In the genomic region with DNA sequence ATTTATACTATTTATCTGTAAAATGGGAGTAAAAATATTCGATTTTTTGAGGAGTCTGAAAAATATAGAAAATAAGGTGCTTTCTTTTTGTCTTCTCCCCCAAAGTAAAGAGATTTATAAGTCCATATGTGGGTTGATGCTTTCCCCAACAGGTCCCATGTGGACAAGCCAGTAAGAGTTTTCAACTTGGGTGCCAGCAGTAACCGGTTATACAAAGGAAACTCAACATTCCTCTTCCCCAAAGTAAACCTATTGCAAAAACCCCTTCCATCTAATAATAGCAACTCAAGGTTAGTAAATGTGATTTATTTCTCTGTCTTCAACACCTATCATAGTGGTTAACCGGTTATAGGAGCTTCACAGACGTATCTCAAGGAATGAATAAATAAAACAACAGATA, we compare ENCODE assay signal across 8 cellular contexts.
"Had no signal": no experiment of that assay in that cellular context is flagged by ENCODE, and none has a peak within 500 bp of the region (broad histone marks: within the 10 kb centered on the region; RNA-seq: fewer than 3 reads in every experiment).

No MANE protein-coding gene starts in this region.

- H3K27ac Mint-ChIP-seq: IgD-negative memory B cell had no signal

- H3K4me3 ChIP-seq: K562 had no signal

- ATAC-seq: HepG2, K562 had no signal

- H3K4me1 Mint-ChIP-seq: IgD-negative memory B cell had no signal

- H3K36me3 Mint-ChIP-seq: IgD-negative memory B cell had no signal

- H3K27me3 Mint-ChIP-seq: IgD-negative memory B cell had no signal

- DNase-seq: IMR-90, KBM-7, KG1 had no signal

- H3K4me3 Mint-ChIP-seq: IgD-negative memory B cell had no signal

- H3K27ac ChIP-seq: HL-60, KMS-11 had no signal
